Comparison of ENCODE assay signal across 1 cellular context in genomic region chr13:31150315-31150985, GRCh38.
TF ChIP-seq lines count a peak whose summit lies in the region.

No MANE protein-coding gene starts in this region.

TF ChIP-seq in WTC11, 78 proteins besides CTCF, POLR2A, EP300 and RAD21 (continued from another document):
- TF ChIP-seq, protein P1, sequence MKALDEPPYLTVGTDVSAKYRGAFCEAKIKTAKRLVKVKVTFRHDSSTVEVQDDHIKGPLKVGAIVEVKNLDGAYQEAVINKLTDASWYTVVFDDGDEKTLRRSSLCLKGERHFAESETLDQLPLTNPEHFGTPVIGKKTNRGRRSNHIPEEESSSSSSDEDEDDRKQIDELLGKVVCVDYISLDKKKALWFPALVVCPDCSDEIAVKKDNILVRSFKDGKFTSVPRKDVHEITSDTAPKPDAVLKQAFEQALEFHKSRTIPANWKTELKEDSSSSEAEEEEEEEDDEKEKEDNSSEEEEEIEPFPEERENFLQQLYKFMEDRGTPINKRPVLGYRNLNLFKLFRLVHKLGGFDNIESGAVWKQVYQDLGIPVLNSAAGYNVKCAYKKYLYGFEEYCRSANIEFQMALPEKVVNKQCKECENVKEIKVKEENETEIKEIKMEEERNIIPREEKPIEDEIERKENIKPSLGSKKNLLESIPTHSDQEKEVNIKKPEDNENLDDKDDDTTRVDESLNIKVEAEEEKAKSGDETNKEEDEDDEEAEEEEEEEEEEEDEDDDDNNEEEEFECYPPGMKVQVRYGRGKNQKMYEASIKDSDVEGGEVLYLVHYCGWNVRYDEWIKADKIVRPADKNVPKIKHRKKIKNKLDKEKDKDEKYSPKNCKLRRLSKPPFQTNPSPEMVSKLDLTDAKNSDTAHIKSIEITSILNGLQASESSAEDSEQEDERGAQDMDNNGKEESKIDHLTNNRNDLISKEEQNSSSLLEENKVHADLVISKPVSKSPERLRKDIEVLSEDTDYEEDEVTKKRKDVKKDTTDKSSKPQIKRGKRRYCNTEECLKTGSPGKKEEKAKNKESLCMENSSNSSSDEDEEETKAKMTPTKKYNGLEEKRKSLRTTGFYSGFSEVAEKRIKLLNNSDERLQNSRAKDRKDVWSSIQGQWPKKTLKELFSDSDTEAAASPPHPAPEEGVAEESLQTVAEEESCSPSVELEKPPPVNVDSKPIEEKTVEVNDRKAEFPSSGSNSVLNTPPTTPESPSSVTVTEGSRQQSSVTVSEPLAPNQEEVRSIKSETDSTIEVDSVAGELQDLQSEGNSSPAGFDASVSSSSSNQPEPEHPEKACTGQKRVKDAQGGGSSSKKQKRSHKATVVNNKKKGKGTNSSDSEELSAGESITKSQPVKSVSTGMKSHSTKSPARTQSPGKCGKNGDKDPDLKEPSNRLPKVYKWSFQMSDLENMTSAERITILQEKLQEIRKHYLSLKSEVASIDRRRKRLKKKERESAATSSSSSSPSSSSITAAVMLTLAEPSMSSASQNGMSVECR (CRISPR knock-in tag; IDR thresholded peaks at IDR 0.05; ENCODE audit: borderline replicate concordance): no peak
- TF ChIP-seq ZNF232 (CRISPR knock-in tag; IDR thresholded peaks at IDR 0.05) (no peak), ETV6 (CRISPR knock-in tag; IDR thresholded peaks at IDR 0.05) (no peak)
